Comparison of ENCODE assay signal across 5 cellular contexts in genomic region chr13:26723620-26724019, GRCh38. TPM values are rescaled to one million over a fixed set of nuclear protein-coding genes. Genes with fewer than 3 reads are reported as not detected.
"Had no signal": no experiment of that assay in that cellular context is flagged by ENCODE, and none has a peak within 500 bp of the region (broad histone marks: within the 10 kb centered on the region; RNA-seq: fewer than 3 reads in every experiment).

No MANE protein-coding gene starts in this region.

RNA-seq across cellular contexts. Expression of gene GPR12, which starts 37.0 kb away (rescaled TPM):
- total RNA-seq: GM23248, GM23338, H7, H9, HFFc6 had no signal
